ENCODE assay signal across 8 cellular contexts in the genomic region with DNA sequence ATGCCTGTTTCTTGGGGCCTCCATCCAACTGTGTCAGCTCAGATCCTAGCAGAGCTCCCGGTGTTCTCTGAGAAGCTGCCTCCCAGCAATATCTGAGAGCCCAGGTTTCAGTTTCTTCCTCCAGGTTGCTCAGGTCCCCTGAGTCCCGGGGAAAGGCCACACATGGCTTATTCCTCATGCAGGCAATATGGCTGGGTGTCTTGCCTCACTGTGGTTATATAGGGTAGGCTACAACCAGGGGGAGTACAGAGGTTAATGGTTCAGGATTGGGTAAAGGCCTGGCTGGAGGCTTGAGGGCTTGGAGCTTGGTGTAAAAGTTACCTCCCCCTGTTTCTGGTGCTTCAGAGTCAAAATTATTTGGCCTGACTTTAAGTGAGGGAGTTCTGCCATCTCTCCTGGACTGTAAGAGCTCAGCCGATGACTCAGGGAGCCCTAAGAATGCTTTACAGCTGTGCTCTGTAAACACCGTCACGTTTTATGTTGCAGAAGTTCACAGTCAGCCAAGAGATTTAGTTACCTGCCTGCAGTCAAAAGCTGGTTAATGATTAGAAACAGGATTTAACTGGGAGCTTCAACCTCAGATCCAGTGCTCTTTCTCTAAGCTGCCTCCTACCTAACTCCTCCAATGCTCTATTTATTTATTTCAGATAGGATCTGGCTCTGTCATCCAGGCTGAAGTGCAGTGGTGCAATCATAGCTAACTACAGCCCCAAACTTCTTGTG. TPM values are rescaled to one million over a fixed set of nuclear protein-coding genes. Genes with fewer than 3 reads are reported as not detected.
DNase-seq lines count a peak whose midpoint lies in the region; ATAC-seq and TF ChIP-seq lines count a peak whose summit lies in the region.

No MANE protein-coding gene starts in this region.

- no peaks in the 10 kb centered on the region for H3K36me3 Mint-ChIP-seq in CD4-positive, alpha-beta memory T cell

- no peak overlapping the region for H3K4me3 ChIP-seq in colonic mucosa
- H3K4me3 ChIP-seq in CD4-positive, alpha-beta memory T cell (ENCODE audit: low read length in 2 of 2), result no peak overlapping the region

- POLR2A ChIA-PET in CD4-positive, alpha-beta memory T cell (lab: Charles Lee; ENCODE audit: partially characterized antibody), result no interaction called here

- no peak for ATAC-seq in GM21529 (IDR thresholded peaks at IDR 0.05; ENCODE audit: unreplicated experiment)

- intact Hi-C loops in colonic mucosa (cut with DNase I), result loop anchor here (5.0 to 10.0 kb wide), 2 partner anchors 58 to 151 kb away; no protein-coding TSS in a partner anchor
- intact Hi-C loops in CD4-positive, alpha-beta memory T cell (cut with micrococcal nuclease), result no loop called here

- no peaks in the 10 kb centered on the region for H3K27me3 ChIP-seq in colonic mucosa
- no peaks in the 10 kb centered on the region for H3K27me3 ChIP-seq in CD4-positive, alpha-beta memory T cell (ENCODE audit: insufficient read depth, low read length)

- peak overlapping the region in 1 of 2 donors; percentile 1 for H3K9ac ChIP-seq in colonic mucosa (ENCODE audit: low read depth in 2 of 2, low read length in 2 of 2)

- peaks cover 0 to 3% (median 2%) of the 10 kb centered on the region in 4 donors for H3K4me1 Mint-ChIP-seq in CD4-positive, alpha-beta memory T cell

- peaks cover 10% of the 10 kb centered on the region for H3K4me1 ChIP-seq in colonic mucosa
- H3K4me1 ChIP-seq in CD4-positive, alpha-beta memory T cell (ENCODE audit: insufficient read depth, low read length), result no peaks in the 10 kb centered on the region

- TF ChIP-seq EP300 in Ishikawa (IDR thresholded peaks at IDR 0.05; ENCODE audit: borderline replicate concordance), result no peak

- no peak for TF ChIP-seq RAD21 in Ishikawa (IDR thresholded peaks at IDR 0.05; ENCODE audit: low read depth)

- H3K4me3 Mint-ChIP-seq in CD4-positive, alpha-beta memory T cell, result no peak overlapping the region

- TF ChIP-seq CTCF in colonic mucosa (IDR thresholded peaks at IDR 0.05), result no peak
- TF ChIP-seq CTCF in GM13976 (IDR thresholded peaks at IDR 0.05; ENCODE audit: borderline replicate concordance, control extremely low read depth, extremely low read depth, insufficient read depth, missing control alignments), result no peak

- DNase-seq in AG08396 (ENCODE audit: low spot score) (peak; percentile 75), colonic mucosa (peak; percentile 63), myocyte (ENCODE audit: low read depth) (peak; percentile 72), GM13976 (ENCODE audit: low spot score) (no peak), CD1c-positive myeloid dendritic cell (ENCODE audit: extremely low spot score) (no peak)
- DNase-seq in CD4-positive, alpha-beta memory T cell, result no peak

- no peaks in the 10 kb centered on the region for H3K27me3 Mint-ChIP-seq in CD4-positive, alpha-beta memory T cell

- no peaks in the 10 kb centered on the region for H3K36me3 ChIP-seq in colonic mucosa
- no peaks in the 10 kb centered on the region for H3K36me3 ChIP-seq in CD4-positive, alpha-beta memory T cell (ENCODE audit: insufficient read depth, low read length)

- in situ Hi-C loops in GM13976 (cut with MboI; ENCODE audit: low sequenced_read_pairs, unreplicated experiment), result no loop called here

- H3K9me3 ChIP-seq in colonic mucosa, result no peaks in the 10 kb centered on the region
- H3K9me3 ChIP-seq in CD4-positive, alpha-beta memory T cell (ENCODE audit: control insufficient read depth in 1 of 2, low read length in 2 of 2), result no peaks in the 10 kb centered on the region

- H3K27ac Mint-ChIP-seq in CD4-positive, alpha-beta memory T cell, result peak overlapping the region in 3 of 7 donors; percentile 37 to 89 (median 67)

- no peak overlapping the region for H3K27ac ChIP-seq in colonic mucosa
- H3K27ac ChIP-seq in CD4-positive, alpha-beta memory T cell (ENCODE audit: low read depth, low read length), result no peak overlapping the region

- H3K9me3 Mint-ChIP-seq in CD4-positive, alpha-beta memory T cell, result no peaks in the 10 kb centered on the region

- CTCF ChIA-PET in CD4-positive, alpha-beta memory T cell (lab: Charles Lee; ENCODE audit: partially characterized antibody), result interaction anchor here (0.7 to 4.0 kb wide), 16 partner anchors 8 to 451 kb away, joined by 3 to 51 read pairs (median 6); a partner anchor contains a TSS

TF ChIP-seq in Ishikawa, 13 proteins besides CTCF, POLR2A, EP300 and RAD21:
- no peak for TF ChIP-seq EGR1 (IDR thresholded peaks at IDR 0.05)
- TF ChIP-seq TEAD4 (IDR thresholded peaks at IDR 0.05), result peak; percentile 59

RNA-seq across cellular contexts. Expression of a gene that starts 24.3 kb away (rescaled TPM):
- total RNA-seq in colonic mucosa (10 to 100 TPM; 26.9 to 42.0 TPM), myocyte (14.0 and 14.1 TPM in 2 replicates)
- 17.4 TPM for polyA plus RNA-seq in myocyte (2012)
- total RNA-seq in CD4-positive, alpha-beta memory T cell, result 10 to 100 TPM; 33.4 to 36.8 TPM
- polyA plus RNA-seq in CD4-positive, alpha-beta memory T cell, result 10 to 100 TPM in 1 of 2 donors, 1 to 10 TPM in 1; 5.1 to 16.1 TPM

RNA-seq across cellular contexts. Expression of a gene that starts 53.5 kb away (rescaled TPM):
- 10 to 100 TPM; 37.9 to 41.5 TPM for total RNA-seq in colonic mucosa
- 32.1 and 36.9 TPM in 2 replicates for total RNA-seq in myocyte
- 26.4 TPM for polyA plus RNA-seq in myocyte (2012)
- 10 to 100 TPM; 29.7 to 31.0 TPM for total RNA-seq in CD4-positive, alpha-beta memory T cell
- 10 to 100 TPM; 13.0 to 19.3 TPM for polyA plus RNA-seq in CD4-positive, alpha-beta memory T cell

Comparison
In these comparisons a context has a peak if more than half of its experiments do, and no peak if none do; other contexts are left out.
1. DNase-seq: peak in AG08396 (single experiment), colonic mucosa (single experiment) and myocyte (single experiment); none in GM13976 (single experiment), CD1c-positive myeloid dendritic cell (single experiment) and CD4-positive, alpha-beta memory T cell (0 of 5).